ENCODE assay signal across 10 cellular contexts in genomic region chr9:99244300-99245260, GRCh38. TPM values are rescaled to one million over a fixed set of nuclear protein-coding genes. Genes with fewer than 3 reads are reported as not detected.
DNase-seq lines count a peak whose midpoint lies in the region; ATAC-seq and FAIRE-seq lines count a peak whose summit lies in the region.
"Had no signal": no experiment of that assay in that cellular context is flagged by ENCODE, and none has a peak within 500 bp of the region (broad histone marks: within the 10 kb centered on the region; RNA-seq: fewer than 3 reads in every experiment).

No MANE protein-coding gene starts in this region.

- no peaks in the 10 kb centered on the region for H3K27me3 Mint-ChIP-seq in T-helper 17 cell

- peaks cover 5% of the 10 kb centered on the region for H3K4me1 Mint-ChIP-seq in T-helper 17 cell
- H3K4me1 Mint-ChIP-seq: endodermal cell had no signal

- peaks cover 5% of the 10 kb centered on the region for H3K36me3 Mint-ChIP-seq in T-helper 17 cell (ENCODE audit: low read depth)

- peak; percentile 90 for ATAC-seq in GM21381 (IDR thresholded peaks at IDR 0.05; ENCODE audit: unreplicated experiment)
- ATAC-seq in HG03108 (IDR thresholded peaks at IDR 0.05; ENCODE audit: unreplicated experiment), result peak; percentile 90
- no peak for ATAC-seq in T-helper 17 cell

- DNase-seq in GM18507 (ENCODE audit: extremely low spot score, insufficient read length, low read depth), result no peak
- DNase-seq in T-helper 17 cell, result no peak
- no peak for DNase-seq in ureter (ENCODE audit: low spot score)
- DNase-seq in NK-92 treated with Interleukin-12 subunit alpha and Interleukin-12 subunit beta, amount 100 ng/mL, for 24 hours (lab: John Stamatoyannopoulos, UW), result no peak
- DNase-seq in iPS-NIHi11 (ENCODE audit: low spot score), result no peak
- DNase-seq in DMS 273 (lab: John Stamatoyannopoulos, UW; ENCODE audit: unreplicated experiment), result no peak
- DNase-seq: endodermal cell, kidney glomerular epithelial cell had no signal

- peak overlapping the region; percentile 62 for H3K27ac Mint-ChIP-seq in T-helper 17 cell
- H3K27ac Mint-ChIP-seq: endodermal cell had no signal

- FAIRE-seq in GM18507 (lab: Jason Lieb, UNC), result peak; percentile 84

- no peak overlapping the region for H3K4me3 Mint-ChIP-seq in T-helper 17 cell
- H3K4me3 Mint-ChIP-seq: endodermal cell had no signal

- no peaks in the 10 kb centered on the region for H3K9me3 ChIP-seq in T-helper 17 cell (ENCODE audit: control insufficient read depth, low read length, poor library complexity, severe bottlenecking)

RNA-seq across cellular contexts. Expression of gene SEC61B, which starts 22.5 kb away (rescaled TPM):
- total RNA-seq in T-helper 17 cell (10 to 100 TPM; 84.9 to 95.0 TPM), ureter (75.1 TPM)

RNA-seq across cellular contexts. Expression of gene ALG2, which starts 22.8 kb away (rescaled TPM):
- 10 to 100 TPM; 17.9 to 19.5 TPM for total RNA-seq in T-helper 17 cell
- 46.5 TPM for total RNA-seq in ureter
